ENCODE assay signal across 15 cellular contexts in the genomic region with DNA sequence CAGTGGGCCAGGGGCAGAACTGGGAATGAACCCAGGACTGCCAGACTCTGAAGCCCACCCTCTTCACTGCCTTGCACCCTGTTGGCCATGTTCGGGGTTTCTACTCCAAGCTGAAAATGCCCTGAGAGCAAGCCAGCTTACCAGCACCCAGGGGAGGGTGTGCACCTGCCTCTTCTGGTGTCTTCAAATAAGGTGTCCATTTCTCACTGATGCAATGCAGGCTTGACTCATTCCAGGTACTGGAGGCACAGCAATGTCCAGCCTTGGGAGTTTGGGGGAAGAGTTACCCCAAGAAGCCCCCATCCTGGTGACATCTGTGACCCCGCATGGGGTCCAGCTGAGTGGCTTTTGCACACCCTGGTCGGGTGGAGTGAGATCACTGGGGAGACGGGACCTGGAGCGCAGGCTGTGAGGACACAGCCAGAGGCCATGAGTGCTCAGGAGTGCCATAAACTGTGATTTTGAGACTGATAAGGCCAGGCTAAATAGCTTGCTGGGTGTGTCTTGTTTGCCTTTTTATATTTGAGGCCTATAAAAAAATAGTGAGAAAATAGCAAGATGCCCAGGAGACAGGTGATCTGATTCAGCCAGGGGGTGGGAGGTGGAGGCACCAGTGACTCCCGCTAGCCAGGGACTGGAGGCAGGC. TPM values are rescaled to one million over a fixed set of nuclear protein-coding genes. Genes with fewer than 3 reads are reported as not detected.
DNase-seq lines count a peak whose midpoint lies in the region; ATAC-seq and TF ChIP-seq lines count a peak whose summit lies in the region.
"Had no signal": no experiment of that assay in that cellular context is flagged by ENCODE, and none has a peak within 500 bp of the region (broad histone marks: within the 10 kb centered on the region; RNA-seq: fewer than 3 reads in every experiment).

No MANE protein-coding gene starts in this region.

- H3K9me3 Mint-ChIP-seq in naive thymus-derived CD4-positive, alpha-beta T cell, result peaks cover 0 to 6% (median 0%) of the 10 kb centered on the region in 11 donors
- H3K9me3 Mint-ChIP-seq: GM23338 had no signal

- no peaks in the 10 kb centered on the region for H3K36me3 ChIP-seq in left lung
- no peaks in the 10 kb centered on the region for H3K36me3 ChIP-seq in naive thymus-derived CD4-positive, alpha-beta T cell (ENCODE audit: control insufficient read depth in 2 of 3, insufficient read depth in 3 of 3, low read length in 3 of 3)
- H3K36me3 ChIP-seq: BLaER1 had no signal

- H3K4me3 Mint-ChIP-seq in naive thymus-derived CD4-positive, alpha-beta T cell, result no peak overlapping the region
- H3K4me3 Mint-ChIP-seq: GM23338 had no signal

- H3K4me1 Mint-ChIP-seq in naive thymus-derived CD4-positive, alpha-beta T cell, result peaks cover 7 to 18% (median 14%) of the 10 kb centered on the region in 7 donors

- no peaks in the 10 kb centered on the region for H3K27me3 ChIP-seq in left lung
- no peaks in the 10 kb centered on the region for H3K27me3 ChIP-seq in naive thymus-derived CD4-positive, alpha-beta T cell (ENCODE audit: control insufficient read depth in 2 of 2, insufficient read depth in 2 of 2, low read length in 2 of 2)
- H3K27me3 ChIP-seq: BLaER1 had no signal

- DNase-seq in NCI-H1417 (lab: John Stamatoyannopoulos, UW) (peak in 2 of 3 experiments; percentile 1 to 16), NCI-H1417 treated with DMSO at 0.1 percent for 48 hours (lab: John Stamatoyannopoulos, UW) (no peak), DMS79 treated with DMSO at 0.1 percent for 48 hours (lab: John Stamatoyannopoulos, UW) (peak; percentile 38), NCI-H526 treated with DMSO at 0.1 percent for 48 hours (lab: John Stamatoyannopoulos, UW) (peak; percentile 37), left lung (peak in 1 of 2 donors; percentile 45), COLO829 (ENCODE audit: low spot score) (no peak)
- DNase-seq in naive thymus-derived CD4-positive, alpha-beta T cell, result no peak
- no peak for DNase-seq in activated CD4-positive, alpha-beta T cell treated with anti-CD3 and anti-CD28 coated beads for 48 hours
- DNase-seq: activated CD4-positive, alpha-beta T cell treated with anti-CD3 and anti-CD28 coated beads for 4 hours; activated CD8-positive, alpha-beta memory T cell treated with anti-CD3 and anti-CD28 coated beads, Interleukin-2, amount 50 U/mL, for 48 hours; activated naive CD4-positive, alpha-beta T cell treated with Interleukin-2 at 50 U/mL for 16 hours; NCI-H2029; NCI-H774 had no signal

- peaks cover 8 to 16% of the 10 kb centered on the region in 2 donors for H3K4me1 ChIP-seq in left lung
- H3K4me1 ChIP-seq in naive thymus-derived CD4-positive, alpha-beta T cell (ENCODE audit: control insufficient read depth in 2 of 2, insufficient read depth in 2 of 2, low read length in 2 of 2), result peaks cover 10 to 11% of the 10 kb centered on the region in 2 donors

- H3K9me3 ChIP-seq in left lung, result no peaks in the 10 kb centered on the region
- no peaks in the 10 kb centered on the region for H3K9me3 ChIP-seq in naive thymus-derived CD4-positive, alpha-beta T cell (ENCODE audit: control insufficient read depth in 2 of 3, low read length in 3 of 3)

- CTCF ChIA-PET in naive thymus-derived CD4-positive, alpha-beta T cell (lab: Charles Lee), result interaction anchor here (2.0 kb wide), 2 partner anchors 15 to 60 kb away, joined by 7 to 9 read pairs; no protein-coding TSS in a partner anchor

- POLR2A ChIA-PET in naive thymus-derived CD4-positive, alpha-beta T cell (lab: Charles Lee), result interaction anchor here (0.9 to 15.9 kb wide), 2 partner anchors 13 to 18 kb away, joined by 4 to 255 read pairs; partner anchors contain the start of gene TBC1D22A

- intact Hi-C loops in left lung (cut with DNase I), result no loop called here
- intact Hi-C loops in naive thymus-derived CD4-positive, alpha-beta T cell (cut with micrococcal nuclease), result no loop called here

- peak; percentile 68 for ATAC-seq in left lung
- no peak for ATAC-seq in naive thymus-derived CD4-positive, alpha-beta T cell
- ATAC-seq: GM23338 had no signal

- H3K4me3 ChIP-seq in left lung, result no peak overlapping the region
- H3K4me3 ChIP-seq in naive thymus-derived CD4-positive, alpha-beta T cell (ENCODE audit: low read length), result no peak overlapping the region
- H3K4me3 ChIP-seq: BLaER1, GM23338 had no signal

- TF ChIP-seq CTCF in left lung (IDR thresholded peaks at IDR 0.05), result no peak

- H3K27me3 Mint-ChIP-seq in naive thymus-derived CD4-positive, alpha-beta T cell, result peaks cover 0 to 3% (median 0%) of the 10 kb centered on the region in 5 donors

- no peak overlapping the region for H3K27ac ChIP-seq in left lung
- H3K27ac ChIP-seq in naive thymus-derived CD4-positive, alpha-beta T cell (ENCODE audit: low read depth, low read length), result no peak overlapping the region
- H3K27ac ChIP-seq: BLaER1 had no signal

- H3K27ac Mint-ChIP-seq in naive thymus-derived CD4-positive, alpha-beta T cell, result peak overlapping the region in 2 of 9 donors; percentile 28 to 51
- H3K27ac Mint-ChIP-seq: GM23338 had no signal

- no peaks in the 10 kb centered on the region for H3K36me3 Mint-ChIP-seq in naive thymus-derived CD4-positive, alpha-beta T cell

RNA-seq across cellular contexts. Expression of gene CERK, which starts 4.6 kb away (rescaled TPM):
- total RNA-seq in left lung, result 10 to 100 TPM; 25.0 to 34.1 TPM
- 100 to 1,000 TPM in 2 of 5 experiments, 10 to 100 TPM in 3; 55.8 to 138 (median 72.4) TPM for total RNA-seq in naive thymus-derived CD4-positive, alpha-beta T cell
- 10 to 100 TPM; 40.4 to 66.7 TPM for polyA plus RNA-seq in naive thymus-derived CD4-positive, alpha-beta T cell

RNA-seq across cellular contexts. Expression of gene TBC1D22A, which starts 19.8 kb away (rescaled TPM):
- total RNA-seq in left lung, result 10 to 100 TPM; 27.3 to 33.5 TPM
- 10 to 100 TPM; 37.5 to 50.1 (median 43.4) TPM for total RNA-seq in naive thymus-derived CD4-positive, alpha-beta T cell
- 10 to 100 TPM; 18.6 to 25.3 TPM for polyA plus RNA-seq in naive thymus-derived CD4-positive, alpha-beta T cell

Comparison
In these comparisons a context has a peak if more than half of its experiments do, and no peak if none do; other contexts are left out.
1. DNase-seq: peak in NCI-H1417 (2 of 3), DMS79 treated with DMSO at 0.1 percent for 48 hours (single experiment) and NCI-H526 treated with DMSO at 0.1 percent for 48 hours (single experiment); none in NCI-H1417 treated with DMSO at 0.1 percent for 48 hours (single experiment), COLO829 (single experiment), naive thymus-derived CD4-positive, alpha-beta T cell (0 of 9) and activated CD4-positive, alpha-beta T cell treated with anti-CD3 and anti-CD28 coated beads for 48 hours (single experiment).